ENCODE assay signal across 13 cellular contexts in genomic region chr4:173212379-173212778, GRCh38. TPM values are rescaled to one million over a fixed set of nuclear protein-coding genes. Genes with fewer than 3 reads are reported as not detected.
A peak's percentile ranks its signal among the peaks of the same experiment; 100 is the strongest.
DNase-seq lines count a peak whose midpoint lies in the region; ATAC-seq and TF ChIP-seq lines count a peak whose summit lies in the region.
"Had no signal": no experiment of that assay in that cellular context is flagged by ENCODE, and none has a peak within 500 bp of the region (broad histone marks: within the 10 kb centered on the region; RNA-seq: fewer than 3 reads in every experiment).

No MANE protein-coding gene starts in this region.

- CTCF ChIA-PET in HCT116 (lab: Charles Lee) = interaction anchor here (0.8 kb wide), 1 partner anchor 320 kb away, joined by 3 read pairs; no protein-coding TSS in a partner anchor

- H2AFZ ChIP-seq in HCT116 (ENCODE audit: low read depth, low read length, poor library complexity, severe bottlenecking) = no peak overlapping the region

- no peaks in the 10 kb centered on the region for H3K27me3 ChIP-seq in HCT116 (ENCODE audit: insufficient read depth, low read length)
- H3K27me3 ChIP-seq: BLaER1 treated with 17β-estradiol and CSF1 and Interleukin-3, amounts not matched to agents 10 nM and 100 nM had no signal

- TF ChIP-seq CTCF in HCT116 (IDR thresholded peaks at IDR 0.05 in 2 of 3, conservative IDR thresholded peaks at IDR 0.05 in 1 of 3; ENCODE audit: borderline replicate concordance in 1 of 3, insufficient read depth in 1 of 3, low read depth in 2 of 3, low read length in 2 of 3) = no peak

- peak overlapping the region in 1 of 2 experiments; percentile 27; a peak in 1 of 4 replicates for H3K4me3 ChIP-seq in HCT116 (replicated peaks in 1 of 2; ENCODE audit: low read depth in 1 of 2, low read length in 2 of 2)
- H3K4me3 ChIP-seq: BLaER1 treated with 17β-estradiol and CSF1 and Interleukin-3, amounts not matched to agents 10 nM and 100 nM had no signal

- RAD21 ChIA-PET in HCT116 (lab: Charles Lee; ENCODE audit: low non-redundant PET in 1 of 2, low total read pairs in 2 of 2, uncharacterized antibody in 2 of 2, unreplicated experiment in 2 of 2) = no interaction called here

- no peak for TF ChIP-seq RAD21 in HCT116 (IDR thresholded peaks at IDR 0.05; ENCODE audit: low read depth)

- no peaks in the 10 kb centered on the region for H3K36me3 ChIP-seq in HCT116 (ENCODE audit: control insufficient read depth in 1 of 2, insufficient read depth in 2 of 2, low read length in 2 of 2)

- no peaks in the 10 kb centered on the region for H3K9me3 ChIP-seq in HCT116 (ENCODE audit: control insufficient read depth in 1 of 2, insufficient read depth in 1 of 2, low read depth in 1 of 2, low read length in 2 of 2)

- TF ChIP-seq POLR2A in HCT116 (IDR thresholded peaks at IDR 0.05; ENCODE audit: borderline replicate concordance, extremely low read depth, insufficient read depth, insufficient read length) = no peak

- no TSS peak for BruUV-seq in HCT116 (replicated peaks; lab: Mats Ljungman, UMichigan)

- H3K79me2 ChIP-seq in HCT116 (ENCODE audit: insufficient read depth, low read length) = peaks cover 69% of the 10 kb centered on the region

- POLR2A ChIA-PET in HCT116 (lab: Charles Lee) = no interaction called here

- H3K9me2 ChIP-seq in HCT116 (ENCODE audit: insufficient read depth) = no peaks in the 10 kb centered on the region

- ATAC-seq in HCT116 = no peak
- ATAC-seq in SK-N-SH treated with all-trans-retinoic acid at 6 μM for 48 hours = peak; percentile 16
- no peak for ATAC-seq in HG02798 (IDR thresholded peaks at IDR 0.05; ENCODE audit: poor library complexity, unreplicated experiment)
- ATAC-seq in HG02623 (IDR thresholded peaks at IDR 0.05; ENCODE audit: unreplicated experiment) = no peak
- ATAC-seq in activated naive CD4-positive, alpha-beta T cell treated with anti-CD3 and anti-CD28 coated beads, Interleukin-2, amount 50 U/mL, for 72 hours = no peak
- ATAC-seq: T-helper 17 cell had no signal

- H3K27ac ChIP-seq in HCT116 (ENCODE audit: low read depth, low read length) = peak overlapping the region; percentile 59; the same call in 1 of the 2 replicates
- H3K27ac ChIP-seq: BLaER1 treated with 17β-estradiol and CSF1 and Interleukin-3, amounts not matched to agents 10 nM and 100 nM had no signal

- peaks cover 51 to 82% of the 10 kb centered on the region in 2 experiments for H3K4me1 ChIP-seq in HCT116 (ENCODE audit: control insufficient read depth in 1 of 2, insufficient read depth in 2 of 2, low read length in 2 of 2)

- H3K9ac ChIP-seq in HCT116 (ENCODE audit: low read length) = peak overlapping the region; percentile 56
- H3K9ac ChIP-seq: BLaER1 treated with 17β-estradiol and CSF1 and Interleukin-3, amounts not matched to agents 10 nM and 100 nM had no signal

- no peak for DNase-seq in HCT116 (ENCODE audit: low read depth, low spot score)
- peak; percentile 48 for DNase-seq in LHCN-M2 (ENCODE audit: low read depth)
- peak; percentile 17 for DNase-seq in kidney tubule cell (ENCODE audit: low spot score)
- DNase-seq in activated naive CD4-positive, alpha-beta T cell treated with anti-CD3 and anti-CD28 coated beads, Interleukin-2, amount 50 U/mL, for 72 hours (ENCODE audit: low spot score in 2 of 2) = no peak
- DNase-seq: KBM-7, NCI-H1417, NCI-H2029 treated with DMSO at 0.1 percent for 48 hours, NCI-H524 treated with DMSO at 0.1 percent for 48 hours, T-helper 17 cell had no signal

- H4K20me1 ChIP-seq in HCT116 (ENCODE audit: insufficient read depth) = no peaks in the 10 kb centered on the region

- peak overlapping the region; percentile 70 for H3K4me2 ChIP-seq in HCT116 (ENCODE audit: low read length)
- H3K4me2 ChIP-seq: BLaER1 treated with 17β-estradiol and CSF1 and Interleukin-3, amounts not matched to agents 10 nM and 100 nM had no signal

- intact Hi-C loops in HCT116 (cut with micrococcal nuclease) = no loop called here

- no peak overlapping the region for H3K27ac Mint-ChIP-seq in activated naive CD4-positive, alpha-beta T cell treated with anti-CD3 and anti-CD28 coated beads, Interleukin-2, amount 50 U/mL, for 72 hours

- peaks cover 0 to 7% of the 10 kb centered on the region in 2 donors for H3K36me3 Mint-ChIP-seq in activated naive CD4-positive, alpha-beta T cell treated with anti-CD3 and anti-CD28 coated beads, Interleukin-2, amount 50 U/mL, for 72 hours

- H3K9me3 Mint-ChIP-seq in activated naive CD4-positive, alpha-beta T cell treated with anti-CD3 and anti-CD28 coated beads, Interleukin-2, amount 50 U/mL, for 72 hours = no peaks in the 10 kb centered on the region

TF ChIP-seq in HCT116, 20 proteins besides CTCF, POLR2A, EP300 and RAD21 (continues in another document):
- TF ChIP-seq EZH2phosphoT487 (IDR thresholded peaks at IDR 0.05; ENCODE audit: borderline replicate concordance) (no peak), ZFX (IDR thresholded peaks at IDR 0.05) (no peak), SRF (IDR thresholded peaks at IDR 0.05; ENCODE audit: low read depth) (no peak), EGR1 (IDR thresholded peaks at IDR 0.05; ENCODE audit: low read depth) (no peak), SIN3A (IDR thresholded peaks at IDR 0.05; ENCODE audit: low read depth) (no peak), POLR2AphosphoS5 (IDR thresholded peaks at IDR 0.05; ENCODE audit: low read depth, low read length) (no peak), SP1 (IDR thresholded peaks at IDR 0.05; ENCODE audit: low read depth) (no peak), FOSL1 (IDR thresholded peaks at IDR 0.05; ENCODE audit: low read depth) (no peak), ZNF274 (IDR thresholded peaks at IDR 0.05; ENCODE audit: low read depth, low read length) (no peak)

TF ChIP-seq in SK-N-SH treated with all-trans-retinoic acid at 6 μM for 48 hours, 23 proteins besides CTCF, POLR2A, EP300 and RAD21 (continues in another document):
- TF ChIP-seq POU6F1 (CRISPR knock-in tag; IDR thresholded peaks at IDR 0.05; ENCODE audit: borderline replicate concordance, low read depth) (no peak), CSDC2 (CRISPR knock-in tag; IDR thresholded peaks at IDR 0.05) (no peak), ZNF565 (CRISPR knock-in tag; conservative IDR thresholded peaks at IDR 0.05; ENCODE audit: low read depth) (no peak), TOX (CRISPR knock-in tag; IDR thresholded peaks at IDR 0.05; ENCODE audit: borderline replicate concordance) (no peak), ISL1 (CRISPR knock-in tag; IDR thresholded peaks at IDR 0.05) (no peak), ZNF8 (CRISPR knock-in tag; IDR thresholded peaks at IDR 0.05) (no peak), TSHZ2 (CRISPR knock-in tag; IDR thresholded peaks at IDR 0.05) (no peak), PPARA (CRISPR knock-in tag; IDR thresholded peaks at IDR 0.05; ENCODE audit: borderline replicate concordance) (no peak), ARNTL (CRISPR knock-in tag; IDR thresholded peaks at IDR 0.05; ENCODE audit: borderline replicate concordance, low read depth) (no peak), ZFP30 (CRISPR knock-in tag; IDR thresholded peaks at IDR 0.05) (no peak)
- TF ChIP-seq, protein P1, sequence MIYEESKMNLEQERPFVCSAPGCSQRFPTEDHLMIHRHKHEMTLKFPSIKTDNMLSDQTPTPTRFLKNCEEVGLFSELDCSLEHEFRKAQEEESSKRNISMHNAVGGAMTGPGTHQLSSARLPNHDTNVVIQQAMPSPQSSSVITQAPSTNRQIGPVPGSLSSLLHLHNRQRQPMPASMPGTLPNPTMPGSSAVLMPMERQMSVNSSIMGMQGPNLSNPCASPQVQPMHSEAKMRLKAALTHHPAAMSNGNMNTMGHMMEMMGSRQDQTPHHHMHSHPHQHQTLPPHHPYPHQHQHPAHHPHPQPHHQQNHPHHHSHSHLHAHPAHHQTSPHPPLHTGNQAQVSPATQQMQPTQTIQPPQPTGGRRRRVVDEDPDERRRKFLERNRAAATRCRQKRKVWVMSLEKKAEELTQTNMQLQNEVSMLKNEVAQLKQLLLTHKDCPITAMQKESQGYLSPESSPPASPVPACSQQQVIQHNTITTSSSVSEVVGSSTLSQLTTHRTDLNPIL (CRISPR knock-in tag; IDR thresholded peaks at IDR 0.05; ENCODE audit: low read depth) = no peak

RNA-seq across cellular contexts. Expression of gene GALNT7, which starts 43.8 kb away (rescaled TPM):
- total RNA-seq in HCT116 (2021; ENCODE audit: unreplicated experiment) (21.3 TPM), LHCN-M2 (2014; rRNA removed) (94.9 and 119 TPM in 2 replicates)
- polyA plus RNA-seq in HCT116 (2012) = 5.4 and 6.7 TPM in 2 replicates
- polyA plus RNA-seq in LHCN-M2 (2012) = 25.7 TPM
- 10 to 100 TPM in 1 of 2 donors, 1 to 10 TPM in 1; 8.8 to 10.2 TPM for total RNA-seq in activated naive CD4-positive, alpha-beta T cell treated with anti-CD3 and anti-CD28 coated beads, Interleukin-2, amount 50 U/mL, for 72 hours

Comparison
In these comparisons a context has a peak if more than half of its experiments do, and no peak if none do; other contexts are left out.
1. DNase-seq: peak in LHCN-M2 (single experiment) and kidney tubule cell (single experiment); none in HCT116 (single experiment) and activated naive CD4-positive, alpha-beta T cell treated with anti-CD3 and anti-CD28 coated beads, Interleukin-2, amount 50 U/mL, for 72 hours (0 of 2).